ENCODE assay signal across 1 cellular context in the genomic region with DNA sequence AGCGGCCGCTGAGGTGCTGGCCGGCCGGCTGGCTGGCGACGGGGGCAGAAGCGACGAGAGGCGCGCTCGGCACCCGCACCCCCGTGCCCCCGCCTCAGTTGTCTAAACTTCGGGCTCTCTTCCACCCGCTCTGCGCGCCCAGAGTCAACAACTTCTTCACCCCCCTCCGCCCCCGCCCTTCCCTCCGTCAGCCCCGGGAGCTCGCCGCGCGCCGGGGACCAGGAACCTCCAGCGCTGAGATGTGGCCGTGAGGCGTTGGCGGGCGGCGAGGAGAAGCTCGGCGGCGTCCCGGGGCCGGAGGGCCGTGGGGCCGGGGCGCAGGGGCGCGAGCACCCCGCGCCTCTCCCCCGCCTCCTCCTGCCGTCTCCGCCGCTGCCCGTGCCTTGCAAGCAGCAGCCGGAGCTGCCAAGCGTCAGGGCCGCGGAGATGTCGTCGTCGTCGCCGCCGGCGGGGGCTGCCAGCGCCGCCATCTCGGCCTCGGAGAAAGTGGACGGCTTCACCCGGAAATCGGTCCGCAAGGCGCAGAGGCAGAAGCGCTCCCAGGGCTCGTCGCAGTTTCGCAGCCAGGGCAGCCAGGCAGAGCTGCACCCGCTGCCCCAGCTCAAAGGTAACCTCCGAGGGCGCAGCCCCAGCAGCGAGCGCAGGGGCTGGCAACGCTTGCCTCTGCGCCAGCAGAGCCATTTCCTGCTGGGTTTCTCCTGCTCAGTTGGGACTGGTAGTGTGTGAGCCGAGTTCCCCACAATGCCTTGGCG.
A peak's percentile ranks its signal among the peaks of the same experiment; 100 is the strongest.
TF ChIP-seq lines count a peak whose summit lies in the region.

No MANE protein-coding gene starts in this region.

TF ChIP-seq in HepG2, 621 proteins besides CTCF, POLR2A, EP300 and RAD21 (continued from another document and continues in another):
- TF ChIP-seq, protein P1, sequence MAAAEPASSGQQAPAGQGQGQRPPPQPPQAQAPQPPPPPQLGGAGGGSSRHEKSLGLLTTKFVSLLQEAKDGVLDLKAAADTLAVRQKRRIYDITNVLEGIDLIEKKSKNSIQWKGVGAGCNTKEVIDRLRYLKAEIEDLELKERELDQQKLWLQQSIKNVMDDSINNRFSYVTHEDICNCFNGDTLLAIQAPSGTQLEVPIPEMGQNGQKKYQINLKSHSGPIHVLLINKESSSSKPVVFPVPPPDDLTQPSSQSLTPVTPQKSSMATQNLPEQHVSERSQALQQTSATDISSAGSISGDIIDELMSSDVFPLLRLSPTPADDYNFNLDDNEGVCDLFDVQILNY (CRISPR knock-in tag; conservative IDR thresholded peaks at IDR 0.05), result no peak
- TF ChIP-seq SIX4 (CRISPR knock-in tag; IDR thresholded peaks at IDR 0.05) (no peak), PHF8 (CRISPR knock-in tag; IDR thresholded peaks at IDR 0.05) (peak; percentile 44; the same call in 1 of the 2 replicates), SOX6 (IDR thresholded peaks at IDR 0.05) (no peak), SOX6 (CRISPR knock-in tag; IDR thresholded peaks at IDR 0.05) (peak; percentile 30; the same call in 1 of the 2 replicates), ELF1 (CRISPR knock-in tag; IDR thresholded peaks at IDR 0.05) (peak; percentile 55; the same call in 1 of the 2 replicates), ZNF136 (CRISPR knock-in tag; IDR thresholded peaks at IDR 0.05; ENCODE audit: low read depth) (no peak), FOXC1 (CRISPR knock-in tag; IDR thresholded peaks at IDR 0.05; ENCODE audit: borderline replicate concordance) (no peak), ZNF644 (CRISPR knock-in tag; IDR thresholded peaks at IDR 0.05; ENCODE audit: low read depth) (no peak), NFYB (CRISPR knock-in tag; IDR thresholded peaks at IDR 0.05) (no peak), ATF7 (IDR thresholded peaks at IDR 0.05) (no peak), ATF7 (CRISPR knock-in tag; IDR thresholded peaks at IDR 0.05) (no peak), SMAD9 (CRISPR knock-in tag; IDR thresholded peaks at IDR 0.05) (no peak), ZNF354B (CRISPR knock-in tag; IDR thresholded peaks at IDR 0.05) (no peak; the same call in 1 of the 2 replicates), ARNTL (CRISPR knock-in tag; IDR thresholded peaks at IDR 0.05) (no peak), JDP2 (CRISPR knock-in tag; IDR thresholded peaks at IDR 0.05; ENCODE audit: borderline replicate concordance) (no peak), ZNF138 (CRISPR knock-in tag; IDR thresholded peaks at IDR 0.05; ENCODE audit: low read depth) (no peak), WIZ (CRISPR knock-in tag; IDR thresholded peaks at IDR 0.05) (no peak), NFATC3 (CRISPR knock-in tag; IDR thresholded peaks at IDR 0.05) (no peak), ADNP (CRISPR knock-in tag; IDR thresholded peaks at IDR 0.05) (no peak), KLF16 (CRISPR knock-in tag; IDR thresholded peaks at IDR 0.05) (no peak), ZNF253 (CRISPR knock-in tag; IDR thresholded peaks at IDR 0.05; ENCODE audit: borderline replicate concordance) (no peak), ZNF788 (CRISPR knock-in tag; IDR thresholded peaks at IDR 0.05; ENCODE audit: borderline replicate concordance) (no peak), ZNF510 (CRISPR knock-in tag; IDR thresholded peaks at IDR 0.05; ENCODE audit: low read depth) (0 out of 2 replicates have a peak, but pooled peaks have one; percentile 62), ZNF790 (CRISPR knock-in tag; IDR thresholded peaks at IDR 0.05; ENCODE audit: borderline replicate concordance) (no peak; the same call in none of the 2 replicates), KMT2A (CRISPR knock-in tag; IDR thresholded peaks at IDR 0.05) (peak; percentile 81), RCOR2 (CRISPR knock-in tag; IDR thresholded peaks at IDR 0.05) (no peak), ZNF44 (CRISPR knock-in tag; IDR thresholded peaks at IDR 0.05) (no peak), ZNF891 (CRISPR knock-in tag; IDR thresholded peaks at IDR 0.05) (no peak), SP140L (CRISPR knock-in tag; IDR thresholded peaks at IDR 0.05; ENCODE audit: borderline replicate concordance) (no peak), REL (CRISPR knock-in tag; conservative IDR thresholded peaks at IDR 0.05) (no peak), ETV5 (CRISPR knock-in tag; IDR thresholded peaks at IDR 0.05; ENCODE audit: borderline replicate concordance) (0 out of 2 replicates have a peak, but pooled peaks have one; percentile 15), SSRP1 (CRISPR knock-in tag; IDR thresholded peaks at IDR 0.05) (no peak), ZNF550 (CRISPR knock-in tag; IDR thresholded peaks at IDR 0.05; ENCODE audit: borderline replicate concordance) (no peak), ZNF75D (CRISPR knock-in tag; IDR thresholded peaks at IDR 0.05; ENCODE audit: borderline replicate concordance) (no peak), CBX2 (IDR thresholded peaks at IDR 0.05; ENCODE audit: low read depth, low read length) (no peak), CBX2 (CRISPR knock-in tag; IDR thresholded peaks at IDR 0.05; ENCODE audit: low read depth) (no peak), ATM (IDR thresholded peaks at IDR 0.05; ENCODE audit: borderline replicate concordance) (no peak), RELA (CRISPR knock-in tag; IDR thresholded peaks at IDR 0.05) (no peak), NCOA1 (CRISPR knock-in tag; IDR thresholded peaks at IDR 0.05) (no peak), ZNF256 (CRISPR knock-in tag; conservative IDR thresholded peaks at IDR 0.05) (no peak), ZNF619 (CRISPR knock-in tag; IDR thresholded peaks at IDR 0.05) (no peak), ZNF883 (CRISPR knock-in tag; IDR thresholded peaks at IDR 0.05; ENCODE audit: not compliant biosample characterization) (no peak), ZNF775 (CRISPR knock-in tag; IDR thresholded peaks at IDR 0.05; ENCODE audit: borderline replicate concordance) (no peak), ZKSCAN1 (IDR thresholded peaks at IDR 0.05; ENCODE audit: low read length) (no peak), CBFB (CRISPR knock-in tag; IDR thresholded peaks at IDR 0.05) (no peak), RFX5 (IDR thresholded peaks at IDR 0.05; ENCODE audit: low read depth, low read length) (no peak), KDM2A (CRISPR knock-in tag; IDR thresholded peaks at IDR 0.05; ENCODE audit: borderline replicate concordance, low read depth) (no peak)
- TF ChIP-seq, protein P2, sequence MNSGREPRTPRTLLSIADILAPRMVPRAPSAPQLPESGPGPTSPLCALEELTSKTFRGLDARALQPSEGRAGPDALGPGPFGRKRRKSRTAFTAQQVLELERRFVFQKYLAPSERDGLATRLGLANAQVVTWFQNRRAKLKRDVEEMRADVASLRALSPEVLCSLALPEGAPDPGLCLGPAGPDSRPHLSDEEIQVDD (CRISPR knock-in tag; IDR thresholded peaks at IDR 0.05; ENCODE audit: borderline replicate concordance), result no peak
- TF ChIP-seq, protein P3, sequence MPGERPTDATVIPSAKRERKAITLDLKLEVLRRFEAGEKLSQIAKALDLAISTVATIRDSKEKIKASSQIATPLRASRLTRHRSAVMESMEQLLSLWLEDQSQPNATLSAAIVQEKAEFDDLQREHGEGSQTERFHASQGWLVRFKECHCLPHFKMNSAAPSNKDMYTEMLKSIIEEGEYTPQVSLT (CRISPR knock-in tag; IDR thresholded peaks at IDR 0.05; ENCODE audit: borderline replicate concordance, low read depth), result no peak
- TF ChIP-seq, protein P4, sequence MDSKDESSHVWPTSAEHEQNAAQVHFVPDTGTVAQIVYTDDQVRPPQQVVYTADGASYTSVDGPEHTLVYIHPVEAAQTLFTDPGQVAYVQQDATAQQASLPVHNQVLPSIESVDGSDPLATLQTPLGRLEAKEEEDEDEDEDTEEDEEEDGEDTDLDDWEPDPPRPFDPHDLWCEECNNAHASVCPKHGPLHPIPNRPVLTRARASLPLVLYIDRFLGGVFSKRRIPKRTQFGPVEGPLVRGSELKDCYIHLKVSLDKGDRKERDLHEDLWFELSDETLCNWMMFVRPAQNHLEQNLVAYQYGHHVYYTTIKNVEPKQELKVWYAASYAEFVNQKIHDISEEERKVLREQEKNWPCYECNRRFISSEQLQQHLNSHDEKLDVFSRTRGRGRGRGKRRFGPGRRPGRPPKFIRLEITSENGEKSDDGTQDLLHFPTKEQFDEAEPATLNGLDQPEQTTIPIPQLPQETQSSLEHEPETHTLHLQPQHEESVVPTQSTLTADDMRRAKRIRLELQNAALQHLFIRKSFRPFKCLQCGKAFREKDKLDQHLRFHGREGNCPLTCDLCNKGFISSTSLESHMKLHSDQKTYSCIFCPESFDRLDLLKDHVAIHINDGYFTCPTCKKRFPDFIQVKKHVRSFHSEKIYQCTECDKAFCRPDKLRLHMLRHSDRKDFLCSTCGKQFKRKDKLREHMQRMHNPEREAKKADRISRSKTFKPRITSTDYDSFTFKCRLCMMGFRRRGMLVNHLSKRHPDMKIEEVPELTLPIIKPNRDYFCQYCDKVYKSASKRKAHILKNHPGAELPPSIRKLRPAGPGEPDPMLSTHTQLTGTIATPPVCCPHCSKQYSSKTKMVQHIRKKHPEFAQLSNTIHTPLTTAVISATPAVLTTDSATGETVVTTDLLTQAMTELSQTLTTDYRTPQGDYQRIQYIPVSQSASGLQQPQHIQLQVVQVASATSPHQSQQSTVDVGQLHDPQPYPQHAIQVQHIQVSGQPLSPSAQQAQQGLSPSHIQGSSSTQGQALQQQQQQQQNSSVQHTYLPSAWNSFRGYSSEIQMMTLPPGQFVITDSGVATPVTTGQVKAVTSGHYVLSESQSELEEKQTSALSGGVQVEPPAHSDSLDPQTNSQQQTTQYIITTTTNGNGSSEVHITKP (CRISPR knock-in tag; IDR thresholded peaks at IDR 0.05; ENCODE audit: low read depth), result no peak
- TF ChIP-seq, protein P5, sequence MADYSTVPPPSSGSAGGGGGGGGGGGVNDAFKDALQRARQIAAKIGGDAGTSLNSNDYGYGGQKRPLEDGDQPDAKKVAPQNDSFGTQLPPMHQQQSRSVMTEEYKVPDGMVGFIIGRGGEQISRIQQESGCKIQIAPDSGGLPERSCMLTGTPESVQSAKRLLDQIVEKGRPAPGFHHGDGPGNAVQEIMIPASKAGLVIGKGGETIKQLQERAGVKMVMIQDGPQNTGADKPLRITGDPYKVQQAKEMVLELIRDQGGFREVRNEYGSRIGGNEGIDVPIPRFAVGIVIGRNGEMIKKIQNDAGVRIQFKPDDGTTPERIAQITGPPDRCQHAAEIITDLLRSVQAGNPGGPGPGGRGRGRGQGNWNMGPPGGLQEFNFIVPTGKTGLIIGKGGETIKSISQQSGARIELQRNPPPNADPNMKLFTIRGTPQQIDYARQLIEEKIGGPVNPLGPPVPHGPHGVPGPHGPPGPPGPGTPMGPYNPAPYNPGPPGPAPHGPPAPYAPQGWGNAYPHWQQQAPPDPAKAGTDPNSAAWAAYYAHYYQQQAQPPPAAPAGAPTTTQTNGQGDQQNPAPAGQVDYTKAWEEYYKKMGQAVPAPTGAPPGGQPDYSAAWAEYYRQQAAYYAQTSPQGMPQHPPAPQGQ (CRISPR knock-in tag; IDR thresholded peaks at IDR 0.05; ENCODE audit: borderline replicate concordance), result no peak
- TF ChIP-seq, protein P6, sequence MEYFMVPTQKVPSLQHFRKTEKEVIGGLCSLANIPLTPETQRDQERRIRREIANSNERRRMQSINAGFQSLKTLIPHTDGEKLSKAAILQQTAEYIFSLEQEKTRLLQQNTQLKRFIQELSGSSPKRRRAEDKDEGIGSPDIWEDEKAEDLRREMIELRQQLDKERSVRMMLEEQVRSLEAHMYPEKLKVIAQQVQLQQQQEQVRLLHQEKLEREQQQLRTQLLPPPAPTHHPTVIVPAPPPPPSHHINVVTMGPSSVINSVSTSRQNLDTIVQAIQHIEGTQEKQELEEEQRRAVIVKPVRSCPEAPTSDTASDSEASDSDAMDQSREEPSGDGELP (IDR thresholded peaks at IDR 0.05; ENCODE audit: borderline replicate concordance, low read depth), result no peak
- TF ChIP-seq, protein P7, sequence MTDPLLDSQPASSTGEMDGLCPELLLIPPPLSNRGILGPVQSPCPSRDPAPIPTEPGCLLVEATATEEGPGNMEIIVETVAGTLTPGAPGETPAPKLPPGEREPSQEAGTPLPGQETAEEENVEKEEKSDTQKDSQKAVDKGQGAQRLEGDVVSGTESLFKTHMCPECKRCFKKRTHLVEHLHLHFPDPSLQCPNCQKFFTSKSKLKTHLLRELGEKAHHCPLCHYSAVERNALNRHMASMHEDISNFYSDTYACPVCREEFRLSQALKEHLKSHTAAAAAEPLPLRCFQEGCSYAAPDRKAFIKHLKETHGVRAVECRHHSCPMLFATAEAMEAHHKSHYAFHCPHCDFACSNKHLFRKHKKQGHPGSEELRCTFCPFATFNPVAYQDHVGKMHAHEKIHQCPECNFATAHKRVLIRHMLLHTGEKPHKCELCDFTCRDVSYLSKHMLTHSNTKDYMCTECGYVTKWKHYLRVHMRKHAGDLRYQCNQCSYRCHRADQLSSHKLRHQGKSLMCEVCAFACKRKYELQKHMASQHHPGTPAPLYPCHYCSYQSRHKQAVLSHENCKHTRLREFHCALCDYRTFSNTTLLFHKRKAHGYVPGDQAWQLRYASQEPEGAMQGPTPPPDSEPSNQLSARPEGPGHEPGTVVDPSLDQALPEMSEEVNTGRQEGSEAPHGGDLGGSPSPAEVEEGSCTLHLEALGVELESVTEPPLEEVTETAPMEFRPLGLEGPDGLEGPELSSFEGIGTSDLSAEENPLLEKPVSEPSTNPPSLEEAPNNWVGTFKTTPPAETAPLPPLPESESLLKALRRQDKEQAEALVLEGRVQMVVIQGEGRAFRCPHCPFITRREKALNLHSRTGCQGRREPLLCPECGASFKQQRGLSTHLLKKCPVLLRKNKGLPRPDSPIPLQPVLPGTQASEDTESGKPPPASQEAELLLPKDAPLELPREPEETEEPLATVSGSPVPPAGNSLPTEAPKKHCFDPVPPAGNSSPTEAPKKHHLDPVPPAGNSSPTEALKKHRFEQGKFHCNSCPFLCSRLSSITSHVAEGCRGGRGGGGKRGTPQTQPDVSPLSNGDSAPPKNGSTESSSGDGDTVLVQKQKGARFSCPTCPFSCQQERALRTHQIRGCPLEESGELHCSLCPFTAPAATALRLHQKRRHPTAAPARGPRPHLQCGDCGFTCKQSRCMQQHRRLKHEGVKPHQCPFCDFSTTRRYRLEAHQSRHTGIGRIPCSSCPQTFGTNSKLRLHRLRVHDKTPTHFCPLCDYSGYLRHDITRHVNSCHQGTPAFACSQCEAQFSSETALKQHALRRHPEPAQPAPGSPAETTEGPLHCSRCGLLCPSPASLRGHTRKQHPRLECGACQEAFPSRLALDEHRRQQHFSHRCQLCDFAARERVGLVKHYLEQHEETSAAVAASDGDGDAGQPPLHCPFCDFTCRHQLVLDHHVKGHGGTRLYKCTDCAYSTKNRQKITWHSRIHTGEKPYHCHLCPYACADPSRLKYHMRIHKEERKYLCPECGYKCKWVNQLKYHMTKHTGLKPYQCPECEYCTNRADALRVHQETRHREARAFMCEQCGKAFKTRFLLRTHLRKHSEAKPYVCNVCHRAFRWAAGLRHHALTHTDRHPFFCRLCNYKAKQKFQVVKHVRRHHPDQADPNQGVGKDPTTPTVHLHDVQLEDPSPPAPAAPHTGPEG (CRISPR knock-in tag; IDR thresholded peaks at IDR 0.05), result peak; percentile 65; the same call in 1 of the 2 replicates
- TF ChIP-seq, protein P8, sequence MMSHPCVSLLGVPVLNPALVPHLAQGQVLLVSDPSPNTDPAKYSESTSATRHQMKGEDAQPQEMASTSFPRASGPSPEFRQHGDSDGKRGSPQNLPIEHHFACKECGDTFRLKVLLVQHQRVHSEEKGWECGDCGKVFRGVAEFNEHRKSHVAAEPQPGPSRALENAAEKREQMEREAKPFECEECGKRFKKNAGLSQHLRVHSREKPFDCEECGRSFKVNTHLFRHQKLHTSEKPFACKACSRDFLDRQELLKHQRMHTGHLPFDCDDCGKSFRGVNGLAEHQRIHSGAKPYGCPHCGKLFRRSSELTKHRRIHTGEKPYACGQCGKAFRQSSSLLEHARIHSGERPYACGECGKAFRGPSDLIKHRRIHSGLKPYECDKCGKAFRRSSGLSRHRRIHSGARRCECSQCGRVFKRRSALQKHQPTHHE (CRISPR knock-in tag; IDR thresholded peaks at IDR 0.05; ENCODE audit: borderline replicate concordance), result no peak
